21 cellular contexts compared by ENCODE assay signal in the genomic region with DNA sequence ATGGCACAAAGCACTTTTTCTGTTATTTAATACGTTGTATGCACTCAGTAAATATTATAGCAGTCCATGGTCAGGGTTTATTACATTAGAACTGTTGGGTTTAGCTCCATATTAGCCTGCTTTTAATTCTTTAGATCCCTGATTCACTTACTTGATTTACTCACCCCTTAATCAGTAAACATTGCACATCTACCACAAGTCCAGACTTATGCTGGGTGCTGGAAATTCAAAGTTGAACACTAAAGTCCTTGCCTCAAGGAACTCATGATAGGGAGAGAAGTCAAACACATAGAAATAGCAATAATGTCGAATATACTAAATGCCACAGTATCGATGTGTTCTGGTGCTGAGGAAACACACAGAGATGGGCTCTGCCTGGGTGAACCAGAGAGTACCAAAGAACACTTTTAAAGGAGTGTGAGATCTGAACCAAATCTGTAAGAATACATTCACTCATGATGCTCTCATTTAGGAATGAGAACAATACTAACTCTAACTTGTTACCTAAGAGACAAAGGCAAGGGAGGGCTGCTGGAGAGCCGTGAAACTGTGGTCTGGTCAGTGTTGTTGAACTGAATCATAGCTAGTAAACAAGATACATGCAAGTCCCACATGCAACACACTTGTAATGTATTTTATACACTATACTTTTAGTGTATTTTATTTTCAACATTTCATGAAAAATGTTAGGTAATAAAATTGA. TPM values are rescaled to one million over a fixed set of nuclear protein-coding genes. Genes with fewer than 3 reads are reported as not detected.
DNase-seq lines count a peak whose midpoint lies in the region; ATAC-seq and TF ChIP-seq lines count a peak whose summit lies in the region.
"Had no signal": no experiment of that assay in that cellular context is flagged by ENCODE, and none has a peak within 500 bp of the region (broad histone marks: within the 10 kb centered on the region; RNA-seq: fewer than 3 reads in every experiment).

No MANE protein-coding gene starts in this region.

- peaks cover 15% of the 10 kb centered on the region for H3K4me1 ChIP-seq in CD4-positive, CD25-positive, alpha-beta regulatory T cell (ENCODE audit: control insufficient read depth, insufficient read depth, low read length, poor library complexity, severe bottlenecking)
- peaks cover 57% of the 10 kb centered on the region for H3K4me1 ChIP-seq in CD8-positive, alpha-beta memory T cell (ENCODE audit: insufficient read depth, low read length)
- H3K4me1 ChIP-seq in foreskin keratinocyte, result peaks cover 6% of the 10 kb centered on the region

- no peak for DNase-seq in CD4-positive, CD25-positive, alpha-beta regulatory T cell
- no peak for DNase-seq in CD8-positive, alpha-beta memory T cell
- DNase-seq in activated T-helper 2 cell treated with anti-CD3 and anti-CD28 coated beads, Interferon-gamma antibody, Interleukin-2, Interleukin-4, amounts not matched to agents 10 μg/mL and 5 μg/mL and 100 μg/mL, durations not matched to agents 14 hours and 24 hours and 36 hours (ENCODE audit: low spot score), result no peak
- DNase-seq in foreskin keratinocyte (peak; percentile 64 to 77), D341Med (ENCODE audit: low spot score) (no peak), retina (no peak)
- DNase-seq: activated CD4-positive, CD25-positive, alpha-beta regulatory T cell treated with anti-CD3 and anti-CD28 coated beads, Interleukin-2, amount 50 U/mL, for 72 hours; cerebellar nuclear complex; dorsolateral prefrontal cortex; HFFc6; KG1; left ventricle myocardium inferior; NCI-H1417 treated with DMSO at 0.1 percent for 48 hours; NCI-H226; occipital lobe; small intestine; T-helper 1 cell had no signal

- peak overlapping the region in 1 of 4 donors; percentile 22 for H3K4me3 Mint-ChIP-seq in CD4-positive, CD25-positive, alpha-beta regulatory T cell
- peak overlapping the region in 6 of 7 donors; percentile 14 to 83 (median 52) for H3K4me3 Mint-ChIP-seq in CD8-positive, alpha-beta memory T cell
- H3K4me3 Mint-ChIP-seq in activated T-helper 2 cell treated with anti-CD3 and anti-CD28 coated beads, Interferon-gamma antibody, Interleukin-2, Interleukin-4, amounts not matched to agents 10 μg/mL and 5 μg/mL and 100 μg/mL, durations not matched to agents 14 hours and 24 hours and 36 hours (ENCODE audit: low read depth), result peak overlapping the region; percentile 11
- H3K4me3 Mint-ChIP-seq: HFFc6, type B pancreatic cell had no signal

- peaks cover 0 to 1% (median 0%) of the 10 kb centered on the region in 7 donors for H3K9me3 Mint-ChIP-seq in CD4-positive, CD25-positive, alpha-beta regulatory T cell
- H3K9me3 Mint-ChIP-seq in CD8-positive, alpha-beta memory T cell, result no peaks in the 10 kb centered on the region
- H3K9me3 Mint-ChIP-seq in activated T-helper 2 cell treated with anti-CD3 and anti-CD28 coated beads, Interferon-gamma antibody, Interleukin-2, Interleukin-4, amounts not matched to agents 10 μg/mL and 5 μg/mL and 100 μg/mL, durations not matched to agents 14 hours and 24 hours and 36 hours, result no peaks in the 10 kb centered on the region
- H3K9me3 Mint-ChIP-seq: HFFc6, type B pancreatic cell had no signal

- H3K27ac ChIP-seq in CD4-positive, CD25-positive, alpha-beta regulatory T cell (ENCODE audit: insufficient read depth, low read length, poor library complexity, severe bottlenecking), result no peak overlapping the region
- H3K27ac ChIP-seq in CD8-positive, alpha-beta memory T cell (ENCODE audit: low read depth, low read length), result no peak overlapping the region
- no peak overlapping the region for H3K27ac ChIP-seq in foreskin keratinocyte
- H3K27ac ChIP-seq: BLaER1, dorsolateral prefrontal cortex, left ventricle myocardium inferior had no signal

- peak overlapping the region; percentile 27 for H3K4me3 ChIP-seq in CD4-positive, CD25-positive, alpha-beta regulatory T cell (ENCODE audit: low read depth, low read length)
- no peak overlapping the region for H3K4me3 ChIP-seq in CD8-positive, alpha-beta memory T cell (ENCODE audit: low read length)
- H3K4me3 ChIP-seq: BLaER1, dorsolateral prefrontal cortex, left ventricle myocardium inferior had no signal

- ATAC-seq in CD4-positive, CD25-positive, alpha-beta regulatory T cell (ENCODE audit: low read depth in 2 of 2), result no peak
- ATAC-seq in foreskin keratinocyte, result peak; percentile 37
- ATAC-seq in HG03039 (IDR thresholded peaks at IDR 0.05; ENCODE audit: unreplicated experiment), result no peak

- CTCF ChIA-PET in CD8-positive, alpha-beta memory T cell (lab: Charles Lee), result interaction anchor here (2.0 to 3.1 kb wide), 2 partner anchors 10 to 94 kb away, joined by 7 to 17 read pairs; no protein-coding TSS in a partner anchor

- POLR2A ChIA-PET in CD8-positive, alpha-beta memory T cell (lab: Charles Lee), result no interaction called here

- H3K36me3 Mint-ChIP-seq in CD4-positive, CD25-positive, alpha-beta regulatory T cell, result peaks cover 39% of the 10 kb centered on the region
- H3K36me3 Mint-ChIP-seq in CD8-positive, alpha-beta memory T cell, result peaks cover 25 to 80% (median 27%) of the 10 kb centered on the region in 3 donors
- peaks cover 80% of the 10 kb centered on the region for H3K36me3 Mint-ChIP-seq in activated T-helper 2 cell treated with anti-CD3 and anti-CD28 coated beads, Interferon-gamma antibody, Interleukin-2, Interleukin-4, amounts not matched to agents 10 μg/mL and 5 μg/mL and 100 μg/mL, durations not matched to agents 14 hours and 24 hours and 36 hours (ENCODE audit: low read depth)

- H3K27me3 ChIP-seq in CD4-positive, CD25-positive, alpha-beta regulatory T cell (ENCODE audit: control insufficient read depth, insufficient read depth, low read length), result no peaks in the 10 kb centered on the region
- no peaks in the 10 kb centered on the region for H3K27me3 ChIP-seq in CD8-positive, alpha-beta memory T cell (ENCODE audit: insufficient read depth, low read length, poor library complexity, severe bottlenecking)
- no peaks in the 10 kb centered on the region for H3K27me3 ChIP-seq in foreskin keratinocyte
- H3K27me3 ChIP-seq: BLaER1 had no signal

- peaks cover 42% of the 10 kb centered on the region for H3K36me3 ChIP-seq in CD4-positive, CD25-positive, alpha-beta regulatory T cell (ENCODE audit: control insufficient read depth, insufficient read depth, low read length)
- peaks cover 40% of the 10 kb centered on the region for H3K36me3 ChIP-seq in CD8-positive, alpha-beta memory T cell (ENCODE audit: insufficient read depth, low read length)
- H3K36me3 ChIP-seq: BLaER1, left ventricle myocardium inferior had no signal

- no peaks in the 10 kb centered on the region for H3K9me3 ChIP-seq in CD4-positive, CD25-positive, alpha-beta regulatory T cell (ENCODE audit: control insufficient read depth in 2 of 2, low read length in 2 of 2)
- H3K9me3 ChIP-seq in CD8-positive, alpha-beta memory T cell (ENCODE audit: low read length), result no peaks in the 10 kb centered on the region
- H3K9me3 ChIP-seq: BLaER1, left ventricle myocardium inferior had no signal

- intact Hi-C loops in activated T-helper 2 cell treated with anti-CD3 and anti-CD28 coated beads, Interferon-gamma antibody, Interleukin-2, Interleukin-4, amounts not matched to agents 10 μg/mL and 5 μg/mL and 100 μg/mL, durations not matched to agents 14 hours and 24 hours and 36 hours (cut with micrococcal nuclease), result no loop called here

- peak overlapping the region in 1 of 3 donors; percentile 58 for H3K27ac Mint-ChIP-seq in CD4-positive, CD25-positive, alpha-beta regulatory T cell
- H3K27ac Mint-ChIP-seq in CD8-positive, alpha-beta memory T cell, result peak overlapping the region; percentile 48 to 92 (median 61)
- H3K27ac Mint-ChIP-seq in activated T-helper 2 cell treated with anti-CD3 and anti-CD28 coated beads, Interferon-gamma antibody, Interleukin-2, Interleukin-4, amounts not matched to agents 10 μg/mL and 5 μg/mL and 100 μg/mL, durations not matched to agents 14 hours and 24 hours and 36 hours, result peak overlapping the region; percentile 39
- H3K27ac Mint-ChIP-seq: HFFc6, type B pancreatic cell had no signal

- H3K4me1 Mint-ChIP-seq in CD4-positive, CD25-positive, alpha-beta regulatory T cell, result peaks cover 18 to 60% (median 47%) of the 10 kb centered on the region in 4 donors
- peaks cover 64 to 83% (median 76%) of the 10 kb centered on the region in 3 donors for H3K4me1 Mint-ChIP-seq in CD8-positive, alpha-beta memory T cell
- H3K4me1 Mint-ChIP-seq in activated T-helper 2 cell treated with anti-CD3 and anti-CD28 coated beads, Interferon-gamma antibody, Interleukin-2, Interleukin-4, amounts not matched to agents 10 μg/mL and 5 μg/mL and 100 μg/mL, durations not matched to agents 14 hours and 24 hours and 36 hours (ENCODE audit: low read depth), result peaks cover 54% of the 10 kb centered on the region

- no peaks in the 10 kb centered on the region for H3K27me3 Mint-ChIP-seq in CD4-positive, CD25-positive, alpha-beta regulatory T cell
- peaks cover 0 to 2% of the 10 kb centered on the region in 2 donors for H3K27me3 Mint-ChIP-seq in CD8-positive, alpha-beta memory T cell
- H3K27me3 Mint-ChIP-seq in activated T-helper 2 cell treated with anti-CD3 and anti-CD28 coated beads, Interferon-gamma antibody, Interleukin-2, Interleukin-4, amounts not matched to agents 10 μg/mL and 5 μg/mL and 100 μg/mL, durations not matched to agents 14 hours and 24 hours and 36 hours (ENCODE audit: low read depth), result no peaks in the 10 kb centered on the region

- TF ChIP-seq CTCF in foreskin keratinocyte (conservative IDR thresholded peaks at IDR 0.05), result no peak

RNA-seq across cellular contexts. Expression of a gene that starts 4.9 kb away (rescaled TPM):
- 60.0 TPM for total RNA-seq in CD4-positive, CD25-positive, alpha-beta regulatory T cell
- polyA plus RNA-seq in CD4-positive, CD25-positive, alpha-beta regulatory T cell, result 10 to 100 TPM; 22.7 to 31.2 (median 26.5) TPM
- total RNA-seq in CD8-positive, alpha-beta memory T cell, result 10 to 100 TPM; 53.0 to 54.7 TPM
- 88.2 TPM for polyA plus RNA-seq in CD8-positive, alpha-beta memory T cell
- total RNA-seq in activated T-helper 2 cell treated with anti-CD3 and anti-CD28 coated beads, Interferon-gamma antibody, Interleukin-2, Interleukin-4, amounts not matched to agents 10 μg/mL and 5 μg/mL and 100 μg/mL, durations not matched to agents 14 hours and 24 hours and 36 hours, result 92.2 and 96.9 TPM in 2 replicates
- total RNA-seq in foreskin keratinocyte, result 0.46 and 0.71 TPM in 2 replicates
- polyA plus RNA-seq in foreskin keratinocyte, result 0.25 and 0.30 TPM in 2 replicates
- total RNA-seq: SK-MEL-5 had no signal

Comparison
In these comparisons a context has a peak if more than half of its experiments do, and no peak if none do; other contexts are left out.
1. DNase-seq: peak in foreskin keratinocyte (2 of 2); none in CD4-positive, CD25-positive, alpha-beta regulatory T cell (0 of 3), CD8-positive, alpha-beta memory T cell (0 of 5), activated T-helper 2 cell treated with anti-CD3 and anti-CD28 coated beads, Interferon-gamma antibody, Interleukin-2, Interleukin-4, amounts not matched to agents 10 μg/mL and 5 μg/mL and 100 μg/mL, durations not matched to agents 14 hours and 24 hours and 36 hours (single experiment), D341Med (single experiment) and retina (single experiment).
2. RNA of a gene that starts 4.9 kb away (total RNA-seq): 92.2 to 96.9 TPM in activated T-helper 2 cell treated with anti-CD3 and anti-CD28 coated beads, Interferon-gamma antibody, Interleukin-2, Interleukin-4, amounts not matched to agents 10 μg/mL and 5 μg/mL and 100 μg/mL, durations not matched to agents 14 hours and 24 hours and 36 hours, 60.0 TPM in CD4-positive, CD25-positive, alpha-beta regulatory T cell (single experiment) and 53.0 to 54.7 TPM in CD8-positive, alpha-beta memory T cell; 0.46 to 0.71 TPM in foreskin keratinocyte; every median in the first group is over 10 times any median in the second.